23 cellular contexts compared by ENCODE assay signal in genomic region chr2:48541696-48542389, GRCh38.
"Had no signal": no experiment of that assay in that cellular context is flagged by ENCODE, and none has a peak within 500 bp of the region (broad histone marks: within the 10 kb centered on the region; RNA-seq: fewer than 3 reads in every experiment).

No MANE protein-coding gene starts in this region.

- H3K4me3 ChIP-seq: breast epithelium, heart left ventricle, pancreas, right atrium auricular region, testis, transverse colon had no signal

- H3K4me1 Mint-ChIP-seq: activated CD4-positive, alpha-beta T cell treated with anti-CD3 and anti-CD28 coated beads for 36 hours; immature natural killer cell; naive B cell had no signal

- H3K4me1 ChIP-seq: breast epithelium, pancreas, testis had no signal

- H3K36me3 Mint-ChIP-seq: activated naive CD4-positive, alpha-beta T cell treated with anti-CD3 and anti-CD28 coated beads, Interleukin-2, amount 50 U/mL, for 72 hours; naive B cell had no signal

- H3K36me3 ChIP-seq: breast epithelium, heart left ventricle, pancreas, right atrium auricular region, transverse colon had no signal

- DNase-seq: activated CD4-positive, alpha-beta T cell treated with anti-CD3 and anti-CD28 coated beads for 36 hours; activated CD4-positive, alpha-beta T cell treated with anti-CD3 and anti-CD28 coated beads, Interleukin-2, amount 50 U/mL, for 4 hours; activated CD4-positive, CD25-positive, alpha-beta regulatory T cell; activated naive CD4-positive, alpha-beta T cell; activated T-cell treated with anti-CD3 and anti-CD28 coated beads for 4 hours; activated T-cell treated with anti-CD3 and anti-CD28 coated beads, Interleukin-2, amount 50 U/mL, for 72 hours; central memory CD4-positive, alpha-beta T cell; effector CD4-positive, alpha-beta T cell; heart left ventricle; hypothalamus; immature natural killer cell; naive B cell; pancreas; stimulated activated CD4-positive, alpha-beta T cell treated with anti-CD3 and anti-CD28 coated beads, Interleukin-15, amount 100 ng/mL, for 24 hours; stimulated activated naive CD4-positive, alpha-beta T cell treated with Interleukin-2 at 50 U/mL for 16 hours; T-helper 1 cell; testis; transverse colon had no signal

- ATAC-seq: activated CD4-positive, alpha-beta T cell treated with anti-CD3 and anti-CD28 coated beads for 36 hours; activated naive CD4-positive, alpha-beta T cell treated with anti-CD3 and anti-CD28 coated beads, Interleukin-2, amount 50 U/mL, for 72 hours; activated T-cell treated with anti-CD3 and anti-CD28 coated beads, Interleukin-2, amount 50 U/mL, for 72 hours; heart left ventricle; pancreas had no signal

- H3K9me3 ChIP-seq: breast epithelium, heart left ventricle, pancreas, right atrium auricular region, testis, transverse colon had no signal

- H3K4me3 Mint-ChIP-seq: activated CD4-positive, alpha-beta T cell treated with anti-CD3 and anti-CD28 coated beads for 36 hours; activated T-cell treated with anti-CD3 and anti-CD28 coated beads, Interleukin-2, amount 50 U/mL, for 72 hours; dendritic cell treated with granulocyte-macrophage colony-stimulating factor and Interleukin-4, amounts not matched to agents 40 ng/mL and 50 ng/mL, for 4 days; immature natural killer cell; naive B cell; T-helper 2 cell treated with Interferon-gamma antibody and Interleukin-4, amounts not matched to agents 5 μg/mL and 100 μg/mL, for 36 hours had no signal

- H3K27me3 Mint-ChIP-seq: activated CD4-positive, alpha-beta T cell treated with anti-CD3 and anti-CD28 coated beads for 36 hours; dendritic cell treated with granulocyte-macrophage colony-stimulating factor and Interleukin-4, amounts not matched to agents 40 ng/mL and 50 ng/mL, for 4 days; naive B cell had no signal

- H3K27ac ChIP-seq: breast epithelium, pancreas, right atrium auricular region, testis, transverse colon had no signal

- H3K9me3 Mint-ChIP-seq: activated naive CD4-positive, alpha-beta T cell treated with anti-CD3 and anti-CD28 coated beads, Interleukin-2, amount 50 U/mL, for 72 hours; activated T-cell treated with anti-CD3 and anti-CD28 coated beads, Interleukin-2, amount 50 U/mL, for 72 hours; dendritic cell treated with granulocyte-macrophage colony-stimulating factor and Interleukin-4, amounts not matched to agents 40 ng/mL and 50 ng/mL, for 4 days; immature natural killer cell; naive B cell; T-helper 2 cell treated with Interferon-gamma antibody and Interleukin-4, amounts not matched to agents 5 μg/mL and 100 μg/mL, for 36 hours had no signal

- H3K27ac Mint-ChIP-seq: activated CD4-positive, alpha-beta T cell treated with anti-CD3 and anti-CD28 coated beads for 36 hours; activated naive CD4-positive, alpha-beta T cell treated with anti-CD3 and anti-CD28 coated beads, Interleukin-2, amount 50 U/mL, for 72 hours; activated T-cell treated with anti-CD3 and anti-CD28 coated beads, Interleukin-2, amount 50 U/mL, for 72 hours; dendritic cell treated with granulocyte-macrophage colony-stimulating factor and Interleukin-4, amounts not matched to agents 40 ng/mL and 50 ng/mL, for 4 days; immature natural killer cell; naive B cell; T-helper 2 cell treated with Interferon-gamma antibody and Interleukin-4, amounts not matched to agents 5 μg/mL and 100 μg/mL, for 36 hours had no signal

- H3K27me3 ChIP-seq: breast epithelium, heart left ventricle, pancreas, right atrium auricular region, testis, transverse colon had no signal
